ENCODE assay signal across 22 cellular contexts in genomic region chr2:141379965-141380624, GRCh38.
DNase-seq lines count a peak whose midpoint lies in the region; ATAC-seq, FAIRE-seq and TF ChIP-seq lines count a peak whose summit lies in the region.
"Had no signal": no experiment of that assay in that cellular context is flagged by ENCODE, and none has a peak within 500 bp of the region (broad histone marks: within the 10 kb centered on the region; RNA-seq: fewer than 3 reads in every experiment).

No MANE protein-coding gene starts in this region.

- no peaks in the 10 kb centered on the region for H3K36me3 Mint-ChIP-seq in GM23338 (ENCODE audit: low read depth)
- H3K36me3 Mint-ChIP-seq: CD8-positive, alpha-beta T cell had no signal

- peaks cover 0 to 5% of the 10 kb centered on the region in 2 donors for H3K9me3 ChIP-seq in lung (ENCODE audit: control insufficient read depth in 2 of 2, insufficient read depth in 1 of 2, low read length in 1 of 2)
- H3K9me3 ChIP-seq in PC-3 (ENCODE audit: low read length): no peaks in the 10 kb centered on the region
- H3K9me3 ChIP-seq: HAP-1, Peyer's patch had no signal

- H3F3A ChIP-seq in GM23338 (replicated peaks; ENCODE audit: low read depth) (no peaks in the 10 kb centered on the region), PC-3 (ENCODE audit: low read length, unreplicated experiment) (no peaks in the 10 kb centered on the region)

- no peaks in the 10 kb centered on the region for H3K4me1 ChIP-seq in GM23338 (ENCODE audit: insufficient read depth)
- H3K4me1 ChIP-seq in lung (ENCODE audit: control insufficient read depth in 2 of 2, insufficient read depth in 2 of 2, low read length in 2 of 2): no peaks in the 10 kb centered on the region
- H3K4me1 ChIP-seq in PC-3 (ENCODE audit: insufficient read depth, low read length): no peaks in the 10 kb centered on the region; the same call in 1 of the 2 replicates
- H3K4me1 ChIP-seq: HAP-1, Peyer's patch had no signal

- no peak for ATAC-seq in GM23338
- peak; percentile 27 for ATAC-seq in lung (ENCODE audit: insufficient read depth, low FRiP score)
- ATAC-seq in sciatic nerve: peak; percentile 73
- no peak for ATAC-seq in PC-3
- ATAC-seq: CD8-positive, alpha-beta T cell; Right ventricle myocardium inferior had no signal

- H3K4me3 Mint-ChIP-seq in GM23338: no peak overlapping the region
- H3K4me3 Mint-ChIP-seq: B cell; CD8-positive, alpha-beta T cell had no signal

- intact Hi-C loops in sciatic nerve (cut with DNase I): no loop called here
- intact Hi-C loops in PC-3 (cut with micrococcal nuclease): no loop called here

- H3K9ac ChIP-seq in PC-3 (ENCODE audit: low read length): no peak overlapping the region

- no peak overlapping the region for H3K4me2 ChIP-seq in GM23338
- H3K4me2 ChIP-seq in PC-3 (ENCODE audit: low read length): no peak overlapping the region

- H3K27ac Mint-ChIP-seq in GM23338: no peak overlapping the region
- H3K27ac Mint-ChIP-seq: B cell; CD8-positive, alpha-beta T cell had no signal

- POLR2A ChIA-PET in PC-3 (lab: Charles Lee; ENCODE audit: unreplicated experiment): no interaction called here

- no peak overlapping the region for H3K27ac ChIP-seq in GM23338 (ENCODE audit: low read depth)
- H3K27ac ChIP-seq in lung (ENCODE audit: low read depth in 1 of 2, low read length in 1 of 2): no peak overlapping the region
- H3K27ac ChIP-seq in PC-3 (ENCODE audit: low read length): no peak overlapping the region
- H3K27ac ChIP-seq: Peyer's patch had no signal

- peaks cover 7% of the 10 kb centered on the region for H3K4me1 Mint-ChIP-seq in GM23338
- H3K4me1 Mint-ChIP-seq: B cell had no signal

- TF ChIP-seq CTCF in GM23338 (conservative IDR thresholded peaks at IDR 0.05; ENCODE audit: low read depth in 2 of 2): no peak
- TF ChIP-seq CTCF in lung (IDR thresholded peaks at IDR 0.05; ENCODE audit: control extremely low read depth, extremely low read depth): no peak
- TF ChIP-seq CTCF in PC-3 (conservative IDR thresholded peaks at IDR 0.05; ENCODE audit: low read depth, low read length): no peak

- H3K79me2 ChIP-seq in GM23338 (replicated peaks; ENCODE audit: insufficient read depth) (no peaks in the 10 kb centered on the region), PC-3 (ENCODE audit: low read length) (no peaks in the 10 kb centered on the region)

- no peak overlapping the region for H3K4me3 ChIP-seq in GM23338
- no peak overlapping the region for H3K4me3 ChIP-seq in lung
- H3K4me3 ChIP-seq in PC-3 (ENCODE audit: low read length): no peak overlapping the region
- H3K4me3 ChIP-seq: HAP-1, MG63, Peyer's patch had no signal

- CTCF ChIA-PET in PC-3 (lab: Charles Lee): no interaction called here

- 81 to 84% methylated on average over 3 of the region's 3 CpGs for WGBS in lung, 2 donors

- no peak for DNase-seq in GM23338 (ENCODE audit: low spot score)
- peak; percentile 38 for DNase-seq in NCI-H524 treated with DMSO at 0.1 percent for 48 hours (lab: John Stamatoyannopoulos, UW)
- no peak for DNase-seq in lung (ENCODE audit: low spot score)
- no peak for DNase-seq in sciatic nerve (ENCODE audit: low spot score)
- no peak for DNase-seq in PC-3
- DNase-seq in H54 (ENCODE audit: insufficient read length, low spot score): no peak
- DNase-seq in H4 (ENCODE audit: low spot score): no peak
- DNase-seq: CD8-positive, alpha-beta T cell; GF-D8; IMR-90; Karpas-422; MG63; NCI-H1092; NCI-H146; NCI-H2081 treated with DMSO at 0.1 percent for 48 hours; NCI-H82; Peyer's patch had no signal

- H2AFZ ChIP-seq in GM23338 (peak overlapping the region; percentile 40), PC-3 (ENCODE audit: low read length) (no peak overlapping the region)

- no TSS peak for BruUV-seq in PC-3 (replicated peaks; lab: Mats Ljungman, UMichigan)

- H3K36me3 ChIP-seq in GM23338 (ENCODE audit: insufficient read depth) (no peaks in the 10 kb centered on the region), lung (ENCODE audit: control insufficient read depth in 2 of 2, insufficient read depth in 2 of 2, low read length in 2 of 2) (no peaks in the 10 kb centered on the region), PC-3 (ENCODE audit: low read depth, low read length) (no peaks in the 10 kb centered on the region)
- H3K36me3 ChIP-seq: HAP-1, MG63, Peyer's patch had no signal

- peaks cover 7% of the 10 kb centered on the region for H3K9me3 Mint-ChIP-seq in GM23338

- no peaks in the 10 kb centered on the region for H3K27me3 Mint-ChIP-seq in GM23338 (ENCODE audit: insufficient read depth, low read depth, poor library complexity)
- H3K27me3 Mint-ChIP-seq: B cell had no signal

- TF ChIP-seq POLR2A in H54 (IDR thresholded peaks at IDR 0.05; ENCODE audit: low read depth, low read length): no peak

- no peaks in the 10 kb centered on the region for H4K20me1 ChIP-seq in GM23338 (replicated peaks; ENCODE audit: insufficient read depth)
- no peaks in the 10 kb centered on the region for H4K20me1 ChIP-seq in PC-3 (ENCODE audit: low read length)

- H3K9me2 ChIP-seq in GM23338 (ENCODE audit: insufficient read depth) (peaks cover 7% of the 10 kb centered on the region; the same call in 1 of the 2 replicates), PC-3 (replicated peaks; ENCODE audit: low read length) (no peaks in the 10 kb centered on the region)

- H3K27me3 ChIP-seq in GM23338 (ENCODE audit: insufficient read depth) (no peaks in the 10 kb centered on the region), lung (ENCODE audit: control insufficient read depth, insufficient read depth) (no peaks in the 10 kb centered on the region), PC-3 (ENCODE audit: low read length) (no peaks in the 10 kb centered on the region)
- H3K27me3 ChIP-seq: MG63, Peyer's patch had no signal

- FAIRE-seq in H54 (lab: Jason Lieb, UNC): no peak
- FAIRE-seq: D721Med, GM12892 had no signal

TF ChIP-seq in GM23338, 12 proteins besides CTCF, POLR2A, EP300 and RAD21 (continues in another document):
- TF ChIP-seq ZNF462 (CRISPR knock-in tag; IDR thresholded peaks at IDR 0.05): no peak

Comparison
In these comparisons a context has a peak if more than half of its experiments do, and no peak if none do; other contexts are left out.
1. ATAC-seq: peak in lung (single experiment) and sciatic nerve (single experiment); none in GM23338 (single experiment) and PC-3 (single experiment).